In genomic region chr5:157172408-157172807, GRCh38 we compare ENCODE assay signal across 1 cellular context.
TF ChIP-seq lines count a peak whose summit lies in the region.

No MANE protein-coding gene starts in this region.

TF ChIP-seq in GM12878, 131 proteins besides CTCF, POLR2A, EP300 and RAD21 (continued from another document):
- TF ChIP-seq, protein P1, sequence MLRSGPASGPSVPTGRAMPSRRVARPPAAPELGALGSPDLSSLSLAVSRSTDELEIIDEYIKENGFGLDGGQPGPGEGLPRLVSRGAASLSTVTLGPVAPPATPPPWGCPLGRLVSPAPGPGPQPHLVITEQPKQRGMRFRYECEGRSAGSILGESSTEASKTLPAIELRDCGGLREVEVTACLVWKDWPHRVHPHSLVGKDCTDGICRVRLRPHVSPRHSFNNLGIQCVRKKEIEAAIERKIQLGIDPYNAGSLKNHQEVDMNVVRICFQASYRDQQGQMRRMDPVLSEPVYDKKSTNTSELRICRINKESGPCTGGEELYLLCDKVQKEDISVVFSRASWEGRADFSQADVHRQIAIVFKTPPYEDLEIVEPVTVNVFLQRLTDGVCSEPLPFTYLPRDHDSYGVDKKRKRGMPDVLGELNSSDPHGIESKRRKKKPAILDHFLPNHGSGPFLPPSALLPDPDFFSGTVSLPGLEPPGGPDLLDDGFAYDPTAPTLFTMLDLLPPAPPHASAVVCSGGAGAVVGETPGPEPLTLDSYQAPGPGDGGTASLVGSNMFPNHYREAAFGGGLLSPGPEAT (IDR thresholded peaks at IDR 0.05; ENCODE audit: low read depth), result peak; percentile 98
- TF ChIP-seq CREB1 (IDR thresholded peaks at IDR 0.05; ENCODE audit: low read depth) (peak; percentile 72), TARDBP (IDR thresholded peaks at IDR 0.05; ENCODE audit: borderline replicate concordance) (0 out of 2 replicates have a peak, but pooled peaks have one; percentile 54), NR2F1 (conservative IDR thresholded peaks at IDR 0.05) (peak; percentile 79), FOXM1 (IDR thresholded peaks at IDR 0.05; ENCODE audit: low read depth, low read length) (peak; percentile 92), MTA3 (IDR thresholded peaks at IDR 0.05; ENCODE audit: borderline replicate concordance, low read length) (peak; percentile 94), BACH1 (IDR thresholded peaks at IDR 0.05; ENCODE audit: borderline replicate concordance) (peak; percentile 70; the same call in 1 of the 2 replicates), BCL3 (IDR thresholded peaks at IDR 0.05; ENCODE audit: borderline replicate concordance, insufficient read depth, low read depth, low read length, poor library complexity, severe bottlenecking) (peak; percentile 95), ZBTB33 (IDR thresholded peaks at IDR 0.05) (no peak), GATAD2B (conservative IDR thresholded peaks at IDR 0.05; ENCODE audit: low read depth) (peak; percentile 81), MEF2A (IDR thresholded peaks at IDR 0.05; ENCODE audit: insufficient read depth, low read depth, low read length) (peak; percentile 99), MYB (IDR thresholded peaks at IDR 0.05; ENCODE audit: borderline replicate concordance, low read depth, low read length) (no peak), MTA2 (IDR thresholded peaks at IDR 0.05; ENCODE audit: low read depth) (peak; percentile 87), NFIC (IDR thresholded peaks at IDR 0.05; ENCODE audit: low read depth, low read length) (peak; percentile 96), ZNF384 (IDR thresholded peaks at IDR 0.05; ENCODE audit: borderline replicate concordance, low read depth, low read length) (no peak; the same call in 1 of the 2 replicates), PAX5 (IDR thresholded peaks at IDR 0.05; ENCODE audit: borderline replicate concordance, low read depth, low read length) (peak; percentile 85; the same call in 1 of the 2 replicates), SMAD1 (IDR thresholded peaks at IDR 0.05; ENCODE audit: low read depth, partially characterized antibody) (no peak), TCF12 (IDR thresholded peaks at IDR 0.05; ENCODE audit: low read depth, low read length) (peak; percentile 78; the same call in 1 of the 2 replicates), IKZF1 (conservative IDR thresholded peaks at IDR 0.05) (peak; percentile 98), BHLHE40 (IDR thresholded peaks at IDR 0.05; ENCODE audit: borderline replicate concordance in 1 of 2, low read depth in 2 of 2, low read length in 1 of 2) (peak; percentile 79 to 85), TBL1XR1 (IDR thresholded peaks at IDR 0.05; ENCODE audit: low read depth, low read length) (peak; percentile 99), CBFB (IDR thresholded peaks at IDR 0.05; ENCODE audit: low read depth) (peak; percentile 98), RUNX3 (IDR thresholded peaks at IDR 0.05; ENCODE audit: low read length) (peak; percentile 99)
- TF ChIP-seq, protein P2, sequence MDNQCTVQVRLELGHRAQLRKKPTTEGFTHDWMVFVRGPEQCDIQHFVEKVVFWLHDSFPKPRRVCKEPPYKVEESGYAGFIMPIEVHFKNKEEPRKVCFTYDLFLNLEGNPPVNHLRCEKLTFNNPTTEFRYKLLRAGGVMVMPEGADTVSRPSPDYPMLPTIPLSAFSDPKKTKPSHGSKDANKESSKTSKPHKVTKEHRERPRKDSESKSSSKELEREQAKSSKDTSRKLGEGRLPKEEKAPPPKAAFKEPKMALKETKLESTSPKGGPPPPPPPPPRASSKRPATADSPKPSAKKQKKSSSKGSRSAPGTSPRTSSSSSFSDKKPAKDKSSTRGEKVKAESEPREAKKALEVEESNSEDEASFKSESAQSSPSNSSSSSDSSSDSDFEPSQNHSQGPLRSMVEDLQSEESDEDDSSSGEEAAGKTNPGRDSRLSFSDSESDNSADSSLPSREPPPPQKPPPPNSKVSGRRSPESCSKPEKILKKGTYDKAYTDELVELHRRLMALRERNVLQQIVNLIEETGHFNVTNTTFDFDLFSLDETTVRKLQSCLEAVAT (IDR thresholded peaks at IDR 0.05), result peak; percentile 76; the same call in 1 of the 2 replicates
